ENCODE assay signal across 17 cellular contexts in genomic region chr1:184940226-184940625, GRCh38.
"Had no signal": no experiment of that assay in that cellular context is flagged by ENCODE, and none has a peak within 500 bp of the region (broad histone marks: within the 10 kb centered on the region; RNA-seq: fewer than 3 reads in every experiment).

No MANE protein-coding gene starts in this region.

- H3K27me3 Mint-ChIP-seq: activated B cell treated with CpG ODN at 0.5 μM for 24 hours; activated CD4-positive, alpha-beta T cell treated with anti-CD3 and anti-CD28 coated beads, Interleukin-2, amount 10 ng/mL, durations not matched to agents 7 days and 5 days; activated naive CD4-positive, alpha-beta T cell treated with anti-CD3 and anti-CD28 coated beads, Interleukin-2, amount 50 U/mL, for 24 hours; stimulated activated memory B cell treated with anti-CD40 and anti-IgM and Interleukin-4, amounts not matched to agents 10 μg/mL and 1 μg/mL and 100 μg/mL, for 72 hours had no signal

- H3K27ac Mint-ChIP-seq: activated CD4-positive, alpha-beta T cell treated with anti-CD3 and anti-CD28 coated beads, Interleukin-2, amount 10 ng/mL, durations not matched to agents 7 days and 5 days; activated naive CD4-positive, alpha-beta T cell treated with anti-CD3 and anti-CD28 coated beads, Interleukin-2, amount 50 U/mL, for 24 hours; T-helper 1 cell treated with Interleukin-12 subunit alpha and Interleukin-12 subunit beta and Interleukin-4 antibody, amounts not matched to agents 30 μg/mL and 1 μg/mL, for 36 hours had no signal

- ATAC-seq: lower lobe of right lung; stimulated activated memory B cell treated with anti-CD40 and anti-IgM and Interleukin-4, amounts not matched to agents 10 μg/mL and 1 μg/mL and 100 μg/mL, for 72 hours had no signal

- H3K36me3 Mint-ChIP-seq: activated naive CD4-positive, alpha-beta T cell treated with anti-CD3 and anti-CD28 coated beads, Interleukin-2, amount 50 U/mL, for 24 hours; stimulated activated memory B cell treated with anti-CD40 and anti-IgM and Interleukin-4, amounts not matched to agents 10 μg/mL and 1 μg/mL and 100 μg/mL, for 72 hours had no signal

- H3K4me1 Mint-ChIP-seq: activated naive CD4-positive, alpha-beta T cell treated with anti-CD3 and anti-CD28 coated beads, Interleukin-2, amount 50 U/mL, for 24 hours had no signal

- H3K27me3 ChIP-seq: cardiac muscle cell, colonic mucosa, hepatocyte, right atrium auricular region had no signal

- H3K4me1 ChIP-seq: colonic mucosa had no signal

- H3K4me3 ChIP-seq: cardiac muscle cell, colonic mucosa, hepatocyte, lower lobe of right lung, right atrium auricular region, SK-N-MC, transverse colon had no signal

- DNase-seq: activated B cell treated with CpG ODN at 0.5 μM for 24 hours; activated CD4-positive, alpha-beta T cell treated with anti-CD3 and anti-CD28 coated beads, Interleukin-2, amount 10 ng/mL, durations not matched to agents 7 days and 5 days; activated CD8-positive, alpha-beta memory T cell treated with anti-CD3 and anti-CD28 coated beads for 24 hours; amygdala; colonic mucosa; effector CD4-positive, alpha-beta T cell; lower lobe of right lung; midbrain; posterior cingulate gyrus; transverse colon had no signal

- H3K36me3 ChIP-seq: cardiac muscle cell, colonic mucosa, lower lobe of right lung, right atrium auricular region, transverse colon had no signal

- H3K4me3 Mint-ChIP-seq: activated B cell treated with CpG ODN at 0.5 μM for 24 hours; activated CD4-positive, alpha-beta T cell treated with anti-CD3 and anti-CD28 coated beads, Interleukin-2, amount 10 ng/mL, durations not matched to agents 7 days and 5 days; activated naive CD4-positive, alpha-beta T cell treated with anti-CD3 and anti-CD28 coated beads, Interleukin-2, amount 50 U/mL, for 24 hours; stimulated activated memory B cell treated with anti-CD40 and anti-IgM and Interleukin-4, amounts not matched to agents 10 μg/mL and 1 μg/mL and 100 μg/mL, for 72 hours; T-helper 1 cell treated with Interleukin-12 subunit alpha and Interleukin-12 subunit beta and Interleukin-4 antibody, amounts not matched to agents 30 μg/mL and 1 μg/mL, for 36 hours had no signal

- H3K9me3 ChIP-seq: colonic mucosa, lower lobe of right lung, right atrium auricular region, transverse colon had no signal

- H3K9me3 Mint-ChIP-seq: activated B cell treated with CpG ODN at 0.5 μM for 24 hours; activated CD4-positive, alpha-beta T cell treated with anti-CD3 and anti-CD28 coated beads, Interleukin-2, amount 10 ng/mL, durations not matched to agents 7 days and 5 days; activated naive CD4-positive, alpha-beta T cell treated with anti-CD3 and anti-CD28 coated beads, Interleukin-2, amount 50 U/mL, for 24 hours; stimulated activated memory B cell treated with anti-CD40 and anti-IgM and Interleukin-4, amounts not matched to agents 10 μg/mL and 1 μg/mL and 100 μg/mL, for 72 hours; T-helper 1 cell treated with Interleukin-12 subunit alpha and Interleukin-12 subunit beta and Interleukin-4 antibody, amounts not matched to agents 30 μg/mL and 1 μg/mL, for 36 hours had no signal
